In genomic region chr1:7902478-7903084, GRCh38 we compare ENCODE assay signal across 8 cellular contexts. TPM values are rescaled to one million over a fixed set of nuclear protein-coding genes. Genes with fewer than 3 reads are reported as not detected.
A peak's percentile ranks its signal among the peaks of the same experiment; 100 is the strongest.
DNase-seq lines count a peak whose midpoint lies in the region; ATAC-seq and TF ChIP-seq lines count a peak whose summit lies in the region.

No MANE protein-coding gene starts in this region.

- CTCF ChIA-PET in HEK293 (lab: Yijun Ruan, JAX) = interaction anchor here (0.6 to 3.3 kb wide), 9 partner anchors 18 to 1861 kb away, joined by 3 to 14 read pairs (median 3); no protein-coding TSS in a partner anchor
- CTCF ChIA-PET in activated CD4-positive, alpha-beta T cell treated with anti-CD3 and anti-CD28 coated beads, Interleukin-2, amount 10 ng/mL, durations not matched to agents 7 days and 5 days (lab: Charles Lee) = interaction anchor here (0.5 to 0.6 kb wide), 3 partner anchors 20 to 103 kb away, joined by 3 to 4 read pairs (median 4); no protein-coding TSS in a partner anchor

- TF ChIP-seq POLR2A in right lobe of liver (IDR thresholded peaks at IDR 0.05) = no peak

- no peaks in the 10 kb centered on the region for H3K27me3 Mint-ChIP-seq in activated CD4-positive, alpha-beta T cell treated with anti-CD3 and anti-CD28 coated beads, Interleukin-2, amount 10 ng/mL, durations not matched to agents 7 days and 5 days

- H3K4me1 ChIP-seq in HEK293 (ENCODE audit: control insufficient read depth, insufficient read depth, low read length) (no peaks in the 10 kb centered on the region), right lobe of liver (no peaks in the 10 kb centered on the region)

- POLR2A ChIA-PET in HEK293 (lab: Yijun Ruan, JAX) = no interaction called here
- POLR2A ChIA-PET in activated CD4-positive, alpha-beta T cell treated with anti-CD3 and anti-CD28 coated beads, Interleukin-2, amount 10 ng/mL, durations not matched to agents 7 days and 5 days (lab: Charles Lee) = no interaction called here

- intact Hi-C loops in right lobe of liver (cut with DNase I) = no loop called here

- no peaks in the 10 kb centered on the region for H3K27me3 ChIP-seq in right lobe of liver

- H3K4me3 Mint-ChIP-seq in activated CD4-positive, alpha-beta T cell treated with anti-CD3 and anti-CD28 coated beads, Interleukin-2, amount 10 ng/mL, durations not matched to agents 7 days and 5 days = no peak overlapping the region

- TF ChIP-seq CTCF in HEK293 (tag by site-specific recombination; IDR thresholded peaks at IDR 0.05) = peak; percentile 83
- peak; percentile 50 to 68 (median 65) for TF ChIP-seq CTCF in right lobe of liver (IDR thresholded peaks at IDR 0.05)

- peak; percentile 95 to 99 (median 98) for ATAC-seq in right lobe of liver
- ATAC-seq in GM18870 (IDR thresholded peaks at IDR 0.05; ENCODE audit: unreplicated experiment) = no peak

- H3K36me3 Mint-ChIP-seq in activated CD4-positive, alpha-beta T cell treated with anti-CD3 and anti-CD28 coated beads, Interleukin-2, amount 10 ng/mL, durations not matched to agents 7 days and 5 days (ENCODE audit: low read depth) = no peaks in the 10 kb centered on the region

- peaks cover 6% of the 10 kb centered on the region for H3K4me1 Mint-ChIP-seq in activated CD4-positive, alpha-beta T cell treated with anti-CD3 and anti-CD28 coated beads, Interleukin-2, amount 10 ng/mL, durations not matched to agents 7 days and 5 days

- H3K9me3 ChIP-seq in HEK293 (ENCODE audit: control insufficient read depth, insufficient read depth, low read depth, low read length) (no peaks in the 10 kb centered on the region), right lobe of liver (no peaks in the 10 kb centered on the region)

- DNase-seq in AG20443 (ENCODE audit: low spot score) (peak; percentile 88), NCI-H524 treated with DMSO at 0.1 percent for 48 hours (lab: John Stamatoyannopoulos, UW) (peak; percentile 36), dermis blood vessel endothelial cell (peak; percentile 74), right lobe of liver (peak; percentile 49 to 63 (median 62))
- peak; percentile 70 for DNase-seq in activated CD4-positive, alpha-beta T cell treated with anti-CD3 and anti-CD28 coated beads, Interleukin-2, amount 10 ng/mL, durations not matched to agents 7 days and 5 days
- peak; percentile 13 to 17 (median 17) for DNase-seq in stimulated activated CD4-positive, alpha-beta T cell treated with anti-CD3 and anti-CD28 coated beads, TNF-alpha, amount 100 ng/mL, for 1 hour (ENCODE audit: low read depth in 3 of 3, low spot score in 1 of 3)

- H3K4me3 ChIP-seq in HEK293 (ENCODE audit: low read depth, low read length) (no peak overlapping the region), right lobe of liver (no peak overlapping the region)

- WGBS in right lobe of liver (ENCODE audit: insufficient coverage, low coverage, low lambda C conversion rate, missing lambda C conversion rate) = 10% methylated on average over 20 of the region's 21 CpGs

- no peaks in the 10 kb centered on the region for H3K36me3 ChIP-seq in HEK293 (ENCODE audit: control insufficient read depth in 2 of 2, insufficient read depth in 1 of 2, low read length in 2 of 2)
- no peaks in the 10 kb centered on the region for H3K36me3 ChIP-seq in right lobe of liver

- no peaks in the 10 kb centered on the region for H3K9me3 Mint-ChIP-seq in activated CD4-positive, alpha-beta T cell treated with anti-CD3 and anti-CD28 coated beads, Interleukin-2, amount 10 ng/mL, durations not matched to agents 7 days and 5 days

- no peak overlapping the region for H3K27ac Mint-ChIP-seq in activated CD4-positive, alpha-beta T cell treated with anti-CD3 and anti-CD28 coated beads, Interleukin-2, amount 10 ng/mL, durations not matched to agents 7 days and 5 days

- H3K27ac ChIP-seq in HEK293 (ENCODE audit: extremely low read depth, low read depth, low read length) (no peak overlapping the region), right lobe of liver (no peak overlapping the region)

TF ChIP-seq in HEK293, 187 proteins besides CTCF, POLR2A, EP300 and RAD21 (continues in another document):
- peak; percentile 68 for TF ChIP-seq ZNF341 (tag by site-specific recombination; IDR thresholded peaks at IDR 0.05; ENCODE audit: low read depth)
- TF ChIP-seq ZNF274 (IDR thresholded peaks at IDR 0.05; ENCODE audit: low read length) = no peak
- TF ChIP-seq ZNF274 (tag by site-specific recombination; IDR thresholded peaks at IDR 0.05; ENCODE audit: borderline replicate concordance) = no peak
- TF ChIP-seq ZNF366 (tag by site-specific recombination; conservative IDR thresholded peaks at IDR 0.05) = peak; percentile 62; the same call in 1 of the 2 replicates
- 0 out of 2 replicates have a peak, but pooled peaks have one; percentile 48 for TF ChIP-seq WT1 (tag by site-specific recombination; IDR thresholded peaks at IDR 0.05)
- TF ChIP-seq GLI2 (tag by site-specific recombination; IDR thresholded peaks at IDR 0.05; ENCODE audit: borderline replicate concordance, low read depth) = no peak
- peak; percentile 73 for TF ChIP-seq ZNF121 (tag by site-specific recombination; IDR thresholded peaks at IDR 0.05)
- TF ChIP-seq, protein P1, sequence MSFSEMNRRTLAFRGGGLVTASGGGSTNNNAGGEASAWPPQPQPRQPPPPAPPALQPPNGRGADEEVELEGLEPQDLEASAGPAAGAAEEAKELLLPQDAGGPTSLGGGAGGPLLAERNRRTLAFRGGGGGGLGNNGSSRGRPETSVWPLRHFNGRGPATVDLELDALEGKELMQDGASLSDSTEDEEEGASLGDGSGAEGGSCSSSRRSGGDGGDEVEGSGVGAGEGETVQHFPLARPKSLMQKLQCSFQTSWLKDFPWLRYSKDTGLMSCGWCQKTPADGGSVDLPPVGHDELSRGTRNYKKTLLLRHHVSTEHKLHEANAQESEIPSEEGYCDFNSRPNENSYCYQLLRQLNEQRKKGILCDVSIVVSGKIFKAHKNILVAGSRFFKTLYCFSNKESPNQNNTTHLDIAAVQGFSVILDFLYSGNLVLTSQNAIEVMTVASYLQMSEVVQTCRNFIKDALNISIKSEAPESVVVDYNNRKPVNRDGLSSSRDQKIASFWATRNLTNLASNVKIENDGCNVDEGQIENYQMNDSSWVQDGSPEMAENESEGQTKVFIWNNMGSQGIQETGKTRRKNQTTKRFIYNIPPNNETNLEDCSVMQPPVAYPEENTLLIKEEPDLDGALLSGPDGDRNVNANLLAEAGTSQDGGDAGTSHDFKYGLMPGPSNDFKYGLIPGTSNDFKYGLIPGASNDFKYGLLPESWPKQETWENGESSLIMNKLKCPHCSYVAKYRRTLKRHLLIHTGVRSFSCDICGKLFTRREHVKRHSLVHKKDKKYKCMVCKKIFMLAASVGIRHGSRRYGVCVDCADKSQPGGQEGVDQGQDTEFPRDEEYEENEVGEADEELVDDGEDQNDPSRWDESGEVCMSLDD (tag by site-specific recombination; IDR thresholded peaks at IDR 0.05) = peak; percentile 63; the same call in 1 of the 2 replicates
- no peak for TF ChIP-seq ZXDB (tag by site-specific recombination; IDR thresholded peaks at IDR 0.05)
- TF ChIP-seq SP7 (tag by site-specific recombination; IDR thresholded peaks at IDR 0.05) = peak; percentile 39; the same call in 1 of the 2 replicates
- no peak for TF ChIP-seq ZNF16 (tag by site-specific recombination; IDR thresholded peaks at IDR 0.05; ENCODE audit: low read depth)
- no peak for TF ChIP-seq ZNF629 (tag by site-specific recombination; IDR thresholded peaks at IDR 0.05)
- 0 out of 2 replicates have a peak, but pooled peaks have one; percentile 22 for TF ChIP-seq GLIS1 (tag by site-specific recombination; IDR thresholded peaks at IDR 0.05)
- no peak for TF ChIP-seq ZNF548 (tag by site-specific recombination; IDR thresholded peaks at IDR 0.05)
- TF ChIP-seq SP3 (tag by site-specific recombination; IDR thresholded peaks at IDR 0.05) = peak; percentile 47
- 0 out of 2 replicates have a peak, but pooled peaks have one; percentile 46 for TF ChIP-seq ZEB2 (tag by site-specific recombination; IDR thresholded peaks at IDR 0.05)
- TF ChIP-seq ZNF549 (tag by site-specific recombination; IDR thresholded peaks at IDR 0.05) = no peak
- peak; percentile 27; the same call in 1 of the 2 replicates for TF ChIP-seq ZBTB8A (tag by site-specific recombination; IDR thresholded peaks at IDR 0.05)
- TF ChIP-seq ZNF302 (tag by site-specific recombination; IDR thresholded peaks at IDR 0.05; ENCODE audit: low read depth) = no peak
- no peak for TF ChIP-seq ZNF792 (tag by site-specific recombination; IDR thresholded peaks at IDR 0.05)
- no peak for TF ChIP-seq HOXC10 (CRISPR knock-in tag; IDR thresholded peaks at IDR 0.05)
- no peak for TF ChIP-seq YY2 (tag by site-specific recombination; IDR thresholded peaks at IDR 0.05)
- no peak for TF ChIP-seq ZSCAN23 (tag by site-specific recombination; IDR thresholded peaks at IDR 0.05)

RNA-seq across cellular contexts. Expression of gene TNFRSF9, which starts 38.1 kb away (rescaled TPM):
- total RNA-seq in activated CD4-positive, alpha-beta T cell treated with anti-CD3 and anti-CD28 coated beads, Interleukin-2, amount 10 ng/mL, durations not matched to agents 7 days and 5 days = under 1 TPM; 0.57 to 0.62 TPM
- total RNA-seq in dermis blood vessel endothelial cell (0.09 and 0.51 TPM in 2 replicates), right lobe of liver (under 1 TPM in 4 of 6 experiments, not detected in 2; 0.06 to 0.22 (median 0.10) TPM)

RNA-seq across cellular contexts. Expression of gene UTS2, which starts 49.7 kb away (rescaled TPM):
- under 1 TPM in 1 of 2 experiments, not detected in 1; 0.17 TPM for total RNA-seq in activated CD4-positive, alpha-beta T cell treated with anti-CD3 and anti-CD28 coated beads, Interleukin-2, amount 10 ng/mL, durations not matched to agents 7 days and 5 days
- not detected in 2 replicates for total RNA-seq in dermis blood vessel endothelial cell
- not detected for total RNA-seq in right lobe of liver

RNA-seq across cellular contexts. Expression of gene PARK7, which starts 58.9 kb away (rescaled TPM):
- 100 to 1,000 TPM; 226 to 232 TPM for total RNA-seq in activated CD4-positive, alpha-beta T cell treated with anti-CD3 and anti-CD28 coated beads, Interleukin-2, amount 10 ng/mL, durations not matched to agents 7 days and 5 days
- 226 and 230 TPM in 2 replicates for total RNA-seq in dermis blood vessel endothelial cell
- total RNA-seq in right lobe of liver = 100 to 1,000 TPM; 144 to 218 (median 173) TPM

Comparison
In these comparisons a context has a peak if more than half of its experiments do, and no peak if none do; other contexts are left out.
1. DNase-seq: peak in every context shown above with its lines; median percentile 88 in AG20443; 74 in dermis blood vessel endothelial cell; 70 in activated CD4-positive, alpha-beta T cell treated with anti-CD3 and anti-CD28 coated beads, Interleukin-2, amount 10 ng/mL, durations not matched to agents 7 days and 5 days; 62 in right lobe of liver; 36 in NCI-H524 treated with DMSO at 0.1 percent for 48 hours; 17 in stimulated activated CD4-positive, alpha-beta T cell treated with anti-CD3 and anti-CD28 coated beads, TNF-alpha, amount 100 ng/mL, for 1 hour.